ENCODE assay signal across 24 cellular contexts in genomic region chr12:2535583-2536187, GRCh38.
A peak's percentile ranks its signal among the peaks of the same experiment; 100 is the strongest.
DNase-seq lines count a peak whose midpoint lies in the region; ATAC-seq, FAIRE-seq and TF ChIP-seq lines count a peak whose summit lies in the region.
"Had no signal": no experiment of that assay in that cellular context is flagged by ENCODE, and none has a peak within 500 bp of the region (broad histone marks: within the 10 kb centered on the region; RNA-seq: fewer than 3 reads in every experiment).

No MANE protein-coding gene starts in this region.

- H2BK120ac ChIP-seq in H9 (ENCODE audit: low read depth, low read length, poor library complexity, severe bottlenecking): no peak overlapping the region

- peaks cover 23% of the 10 kb centered on the region for H3K27me3 Mint-ChIP-seq in H9 (ENCODE audit: low read depth)
- H3K27me3 Mint-ChIP-seq: activated CD8-positive, alpha-beta T cell treated with anti-CD3 and anti-CD28 coated beads for 36 hours had no signal

- no peak overlapping the region for H3K27ac Mint-ChIP-seq in H9
- H3K27ac Mint-ChIP-seq: activated CD8-positive, alpha-beta T cell treated with anti-CD3 and anti-CD28 coated beads for 36 hours; naive thymus-derived CD8-positive, alpha-beta T cell had no signal

- H3K36me3 ChIP-seq in OCI-LY3 (replicated peaks; ENCODE audit: low read depth, low read length): no peaks in the 10 kb centered on the region

- no peak overlapping the region for H3K4me3 Mint-ChIP-seq in H9
- H3K4me3 Mint-ChIP-seq: activated CD8-positive, alpha-beta T cell treated with anti-CD3 and anti-CD28 coated beads for 36 hours; naive thymus-derived CD8-positive, alpha-beta T cell had no signal

- no peaks in the 10 kb centered on the region for H3K27me3 ChIP-seq in OCI-LY3 (ENCODE audit: low read depth, low read length)
- no peaks in the 10 kb centered on the region for H3K27me3 ChIP-seq in right cardiac atrium (ENCODE audit: control insufficient read depth, insufficient read depth)
- no peaks in the 10 kb centered on the region for H3K27me3 ChIP-seq in H9 (ENCODE audit: insufficient read depth, low read length)
- H3K27me3 ChIP-seq: sigmoid colon had no signal

- H2BK12ac ChIP-seq in H9 (ENCODE audit: insufficient read length, low read depth, low read length): no peak overlapping the region

- no peak overlapping the region for H4K91ac ChIP-seq in H9 (ENCODE audit: insufficient read length, low read depth, low read length)

- no peak overlapping the region for H3K18ac ChIP-seq in H9 (ENCODE audit: insufficient read length, low read depth, low read length)

- H4K20me1 ChIP-seq in OCI-LY3 (ENCODE audit: insufficient read depth, low read length) (no peaks in the 10 kb centered on the region), H9 (ENCODE audit: control insufficient read depth, insufficient read depth, insufficient read length) (no peaks in the 10 kb centered on the region)

- H3K9me3 Mint-ChIP-seq in H9: no peaks in the 10 kb centered on the region
- H3K9me3 Mint-ChIP-seq: activated CD8-positive, alpha-beta T cell treated with anti-CD3 and anti-CD28 coated beads for 36 hours; naive thymus-derived CD8-positive, alpha-beta T cell had no signal

- H3K27ac ChIP-seq in OCI-LY3 (ENCODE audit: low read length): no peak overlapping the region
- H3K27ac ChIP-seq in right cardiac atrium (ENCODE audit: low read length): no peak overlapping the region
- H3K27ac ChIP-seq in H9 (ENCODE audit: insufficient read length, low read depth, low read length): no peak overlapping the region

- no peaks in the 10 kb centered on the region for H3K9me3 ChIP-seq in OCI-LY3 (ENCODE audit: insufficient read depth, low read length)
- H3K9me3 ChIP-seq in right cardiac atrium (ENCODE audit: control insufficient read depth, low read length): no peaks in the 10 kb centered on the region
- H3K9me3 ChIP-seq in H9 (ENCODE audit: control insufficient read depth, low read depth, low read length): no peaks in the 10 kb centered on the region
- H3K9me3 ChIP-seq: sigmoid colon had no signal

- H3K23me2 ChIP-seq in H9 (ENCODE audit: insufficient read length, low read depth, low read length, poor library complexity, severe bottlenecking): peaks cover 2% of the 10 kb centered on the region

- H2AFZ ChIP-seq in OCI-LY3 (ENCODE audit: low read depth, low read length): peak overlapping the region; percentile 82
- H2AFZ ChIP-seq in H9 (ENCODE audit: low read length): no peak overlapping the region

- H3K23ac ChIP-seq in H9 (ENCODE audit: insufficient read length, low read depth, low read length): no peak overlapping the region

- DNase-seq in EL: peak; percentile 45
- peak; percentile 11 for DNase-seq in iris pigment epithelial cell (ENCODE audit: low read depth)
- peak; percentile 50 for DNase-seq in urothelium cell line (ENCODE audit: low spot score)
- DNase-seq in right cardiac atrium: no peak
- DNase-seq in OCI-M2 (lab: John Stamatoyannopoulos, UW; ENCODE audit: unreplicated experiment): no peak
- no peak for DNase-seq in H9
- DNase-seq: activated CD8-positive, alpha-beta T cell treated with anti-CD3 and anti-CD28 coated beads for 36 hours; activated gamma-delta T cell treated with Interleukin-2 at 50 U/mL for 16 hours; activated T-cell treated with anti-CD3 and anti-CD28 coated beads for 4 hours; cortex of kidney; DMS79; head of caudate nucleus; left colon; naive thymus-derived CD8-positive, alpha-beta T cell; NCI-H1048; NCI-H187 treated with DMSO at 0.1 percent for 48 hours; NCI-H2227 treated with DMSO at 0.1 percent for 48 hours; Right ventricle myocardium superior; sigmoid colon; substantia nigra had no signal

- H3K79me2 ChIP-seq in OCI-LY3 (ENCODE audit: low read length): no peaks in the 10 kb centered on the region
- no peaks in the 10 kb centered on the region for H3K79me2 ChIP-seq in H9 (ENCODE audit: insufficient read depth, low read length)

- no peaks in the 10 kb centered on the region for H3K79me1 ChIP-seq in H9 (ENCODE audit: insufficient read depth, low read depth, low read length, poor library complexity, severe bottlenecking)

- no peak overlapping the region for H2BK20ac ChIP-seq in H9 (ENCODE audit: low read depth, low read length, poor library complexity, severe bottlenecking)

- no peak overlapping the region for H3K4me3 ChIP-seq in OCI-LY3 (ENCODE audit: low read length)
- H3K4me3 ChIP-seq in right cardiac atrium (ENCODE audit: low read length): no peak overlapping the region
- H3K4me3 ChIP-seq: sigmoid colon had no signal

- no peak overlapping the region for H3K4ac ChIP-seq in H9 (ENCODE audit: low read depth, low read length)

- intact Hi-C loops in right cardiac atrium (cut with DNase I): no loop called here

- FAIRE-seq in urothelium cell line (lab: Jason Lieb, UNC): peak; percentile 17
- FAIRE-seq: bronchial epithelial cell, H1 had no signal

- H2AK5ac ChIP-seq in H9 (ENCODE audit: insufficient read length, low read length): no peak overlapping the region

- H2BK15ac ChIP-seq in H9 (ENCODE audit: low read depth, low read length): no peak overlapping the region

- H4K5ac ChIP-seq in H9 (ENCODE audit: insufficient read length, low read depth, low read length): no peak overlapping the region

- no peak for ATAC-seq in right cardiac atrium
- ATAC-seq: activated CD4-positive, CD25-positive, alpha-beta regulatory T cell treated with anti-CD3 and anti-CD28 coated beads, Interleukin-2, amount 50 U/mL, for 24 hours; activated CD8-positive, alpha-beta T cell treated with anti-CD3 and anti-CD28 coated beads for 36 hours; left colon; naive thymus-derived CD8-positive, alpha-beta T cell had no signal

- H2BK5ac ChIP-seq in H9 (ENCODE audit: insufficient read length, low read length): no peak overlapping the region

- H3K4me1 Mint-ChIP-seq in H9: peaks cover 10 to 18% of the 10 kb centered on the region in 2 experiments; a peak in 3 of 4 replicates

- H3T11ph ChIP-seq in H9 (ENCODE audit: low read length): no peak overlapping the region

- H3K4me1 ChIP-seq in OCI-LY3 (ENCODE audit: low read length) (peaks cover 5% of the 10 kb centered on the region; the same call in 1 of the 2 replicates), right cardiac atrium (ENCODE audit: control insufficient read depth, insufficient read depth, low read length) (no peaks in the 10 kb centered on the region), H9 (ENCODE audit: insufficient read depth, low read length) (peaks cover 3% of the 10 kb centered on the region; the same call in 1 of the 2 replicates)

- WGBS in right cardiac atrium: 93% methylated on average over 6 of the region's 6 CpGs
- WGBS in H9 (ENCODE audit: extremely low coverage, insufficient read length, low lambda C conversion rate): no CpG with 5 or more reads among the region's 6 CpGs

- H3K9ac ChIP-seq in OCI-LY3 (ENCODE audit: low read length) (no peak overlapping the region), H9 (ENCODE audit: extremely low read depth, insufficient read length, low read length) (no peak overlapping the region)

- H3K4me2 ChIP-seq in OCI-LY3 (ENCODE audit: low read length): no peak overlapping the region
- no peak overlapping the region for H3K4me2 ChIP-seq in H9 (ENCODE audit: insufficient read depth, insufficient read length, low read length)

- H3K36me3 Mint-ChIP-seq in H9 (ENCODE audit: insufficient read depth in 1 of 3, low read depth in 3 of 3): no peaks in the 10 kb centered on the region
- H3K36me3 Mint-ChIP-seq: naive thymus-derived CD8-positive, alpha-beta T cell had no signal

- no peak overlapping the region for H4K8ac ChIP-seq in H9 (replicated peaks; ENCODE audit: insufficient read length, low read depth, low read length)

- H3K56ac ChIP-seq in H9 (ENCODE audit: insufficient read length, low read depth, low read length): no peak overlapping the region

- TF ChIP-seq CTCF in OCI-LY3 (IDR thresholded peaks at IDR 0.05; ENCODE audit: low read depth, low read length) (no peak), H9 (conservative IDR thresholded peaks at IDR 0.05) (no peak)

- no peak overlapping the region for H3K14ac ChIP-seq in H9 (ENCODE audit: insufficient read depth, low read length)

Comparison
In these comparisons a context has a peak if more than half of its experiments do, and no peak if none do; other contexts are left out.
1. DNase-seq: peak in EL (single experiment), iris pigment epithelial cell (single experiment) and urothelium cell line (single experiment); none in right cardiac atrium (0 of 3), OCI-M2 (single experiment) and H9 (single experiment).